Comparison of ENCODE assay signal across 9 cellular contexts in genomic region chr19:12778020-12778904, GRCh38. TPM values are rescaled to one million over a fixed set of nuclear protein-coding genes. Genes with fewer than 3 reads are reported as not detected.
A peak's percentile ranks its signal among the peaks of the same experiment; 100 is the strongest.
DNase-seq lines count a peak whose midpoint lies in the region; ATAC-seq and TF ChIP-seq lines count a peak whose summit lies in the region.
"Had no signal": no experiment of that assay in that cellular context is flagged by ENCODE, and none has a peak within 500 bp of the region (broad histone marks: within the 10 kb centered on the region; RNA-seq: fewer than 3 reads in every experiment).

No MANE protein-coding gene starts in this region.

- intact Hi-C loops in prostate gland (cut with DNase I), result no loop called here

- peak; percentile 39 for TF ChIP-seq POLR2A in prostate gland (IDR thresholded peaks at IDR 0.05)

- CTCF ChIA-PET in CD8-positive, alpha-beta memory T cell (lab: Charles Lee), result interaction anchor here (0.9 to 16.3 kb wide), 8 partner anchors 9 to 106 kb away, joined by 3 to 483 read pairs (median 16); partner anchors contain the start of genes JUNB, PRDX2, RNASEH2A and THSD8
- CTCF ChIA-PET in HEK293 (lab: Yijun Ruan, JAX), result interaction anchor here (0.6 to 11.4 kb wide), 17 partner anchors 10 to 243 kb away, joined by 3 to 234 read pairs (median 4); partner anchors contain the start of genes GET3, JUNB, PRDX2 and THSD8

- H3K27ac Mint-ChIP-seq in CD8-positive, alpha-beta memory T cell, result peak overlapping the region; percentile 78 to 98 (median 94)

- peaks cover 0 to 2% of the 10 kb centered on the region in 2 donors for H3K27me3 Mint-ChIP-seq in CD8-positive, alpha-beta memory T cell

- H3K4me1 Mint-ChIP-seq in CD8-positive, alpha-beta memory T cell, result peaks cover 27 to 51% (median 30%) of the 10 kb centered on the region in 3 donors

- TF ChIP-seq CTCF in HEK293 (tag by site-specific recombination; IDR thresholded peaks at IDR 0.05) (no peak), right atrium auricular region (IDR thresholded peaks at IDR 0.05) (no peak), prostate gland (IDR thresholded peaks at IDR 0.05) (peak in 1 of 4 experiments; percentile 21)

- no peaks in the 10 kb centered on the region for H3K36me3 ChIP-seq in CD8-positive, alpha-beta memory T cell (ENCODE audit: insufficient read depth, low read length)
- no peaks in the 10 kb centered on the region for H3K36me3 ChIP-seq in HEK293 (ENCODE audit: control insufficient read depth in 2 of 2, insufficient read depth in 1 of 2, low read length in 2 of 2)
- no peaks in the 10 kb centered on the region for H3K36me3 ChIP-seq in right atrium auricular region
- H3K36me3 ChIP-seq in prostate gland, result no peaks in the 10 kb centered on the region

- H3K4me3 Mint-ChIP-seq in CD8-positive, alpha-beta memory T cell, result peak overlapping the region; percentile 81 to 94 (median 85)

- no peak for ATAC-seq in GM21360 (IDR thresholded peaks at IDR 0.05; ENCODE audit: unreplicated experiment)

- POLR2A ChIA-PET in CD8-positive, alpha-beta memory T cell (lab: Charles Lee), result interaction anchor here (0.6 to 3.6 kb wide), 5 partner anchors 11 to 165 kb away, joined by 3 to 167 read pairs (median 5); partner anchors contain the start of gene JUNB
- POLR2A ChIA-PET in HEK293 (lab: Yijun Ruan, JAX), result interaction anchor here (0.8 to 3.3 kb wide), 4 partner anchors 14 to 21 kb away, joined by 3 to 42 read pairs (median 8); partner anchors contain the start of gene JUNB

- WGBS in prostate gland, result 1% methylated on average over 39 of the region's 44 CpGs

- DNase-seq in CD8-positive, alpha-beta memory T cell, result peak in 3 of 5 donors; percentile 32 to 65 (median 56)
- DNase-seq in OCI-M1 (lab: John Stamatoyannopoulos, UW), result peak; percentile 58
- DNase-seq in anterior cingulate cortex (lab: John Stamatoyannopoulos, UW), result peak in 53 of 58 donors; percentile 13 to 81 (median 49)
- peak; percentile 81 for DNase-seq in right atrium auricular region (ENCODE audit: low spot score)
- peak; percentile 79 for DNase-seq in prostate gland (ENCODE audit: low spot score)
- no peak for DNase-seq in cortex of kidney (lab: John Stamatoyannopoulos, UW)

- H3K27ac ChIP-seq in CD8-positive, alpha-beta memory T cell (ENCODE audit: low read depth, low read length), result peak overlapping the region; percentile 61
- H3K27ac ChIP-seq in HEK293 (ENCODE audit: extremely low read depth, low read depth, low read length), result peak overlapping the region; percentile 12; the same call in 1 of the 2 replicates
- H3K27ac ChIP-seq in right atrium auricular region, result peak overlapping the region; percentile 91 to 93
- peak overlapping the region; percentile 92 to 93 for H3K27ac ChIP-seq in prostate gland

- H3K27me3 ChIP-seq in CD8-positive, alpha-beta memory T cell (ENCODE audit: insufficient read depth, low read length, poor library complexity, severe bottlenecking), result no peaks in the 10 kb centered on the region
- H3K27me3 ChIP-seq in right atrium auricular region (no peaks in the 10 kb centered on the region), prostate gland (replicated peaks; ENCODE audit: insufficient read depth) (no peaks in the 10 kb centered on the region)

- no peaks in the 10 kb centered on the region for H3K9me3 ChIP-seq in CD8-positive, alpha-beta memory T cell (ENCODE audit: low read length)
- H3K9me3 ChIP-seq in HEK293 (ENCODE audit: control insufficient read depth, insufficient read depth, low read depth, low read length), result no peaks in the 10 kb centered on the region
- H3K9me3 ChIP-seq in right atrium auricular region, result no peaks in the 10 kb centered on the region
- no peaks in the 10 kb centered on the region for H3K9me3 ChIP-seq in prostate gland

- H3K4me1 ChIP-seq in CD8-positive, alpha-beta memory T cell (ENCODE audit: insufficient read depth, low read length), result peaks cover 46% of the 10 kb centered on the region
- H3K4me1 ChIP-seq in HEK293 (ENCODE audit: control insufficient read depth, insufficient read depth, low read length) (peaks cover 6% of the 10 kb centered on the region; the same call in 1 of the 2 replicates), right atrium auricular region (peaks cover 0 to 46% of the 10 kb centered on the region in 2 donors), prostate gland (replicated peaks) (peaks cover 9% of the 10 kb centered on the region)

- H3K4me3 ChIP-seq in CD8-positive, alpha-beta memory T cell (ENCODE audit: low read length), result peak overlapping the region; percentile 92
- H3K4me3 ChIP-seq in HEK293 (ENCODE audit: low read depth, low read length), result peak overlapping the region; percentile 39
- H3K4me3 ChIP-seq in right atrium auricular region, result peak overlapping the region; percentile 52 to 67
- peak overlapping the region; percentile 45 to 49 for H3K4me3 ChIP-seq in prostate gland

- no peaks in the 10 kb centered on the region for H3K9me3 Mint-ChIP-seq in CD8-positive, alpha-beta memory T cell

- peaks cover 0 to 1% (median 0%) of the 10 kb centered on the region in 3 donors for H3K36me3 Mint-ChIP-seq in CD8-positive, alpha-beta memory T cell

TF ChIP-seq in HEK293, 187 proteins besides CTCF, POLR2A, EP300 and RAD21 (continues in another document):
- TF ChIP-seq, protein P1, sequence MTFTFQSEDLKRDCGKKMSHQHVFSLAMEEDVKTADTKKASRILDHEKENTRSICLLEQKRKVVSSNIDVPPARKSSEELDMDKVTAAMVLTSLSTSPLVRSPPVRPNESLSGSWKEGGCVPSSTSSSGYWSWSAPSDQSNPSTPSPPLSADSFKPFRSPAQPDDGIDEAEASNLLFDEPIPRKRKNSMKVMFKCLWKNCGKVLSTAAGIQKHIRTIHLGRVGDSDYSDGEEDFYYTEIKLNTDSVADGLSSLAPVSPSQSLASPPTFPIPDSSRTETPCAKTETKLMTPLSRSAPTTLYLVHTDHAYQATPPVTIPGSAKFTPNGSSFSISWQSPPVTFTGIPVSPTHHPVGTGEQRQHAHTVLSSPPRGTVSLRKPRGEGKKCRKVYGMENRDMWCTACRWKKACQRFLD (tag by site-specific recombination; IDR thresholded peaks at IDR 0.05), result no peak
- TF ChIP-seq ZFHX2 (tag by site-specific recombination; conservative IDR thresholded peaks at IDR 0.05), result peak; percentile 60
- peak; percentile 75 for TF ChIP-seq SP3 (tag by site-specific recombination; IDR thresholded peaks at IDR 0.05)
- no peak for TF ChIP-seq ZNF184 (tag by site-specific recombination; IDR thresholded peaks at IDR 0.05)
- no peak for TF ChIP-seq WT1 (tag by site-specific recombination; IDR thresholded peaks at IDR 0.05)
- TF ChIP-seq HOXC10 (CRISPR knock-in tag; IDR thresholded peaks at IDR 0.05), result no peak
- TF ChIP-seq ZNF202 (tag by site-specific recombination; IDR thresholded peaks at IDR 0.05; ENCODE audit: borderline replicate concordance), result no peak
- TF ChIP-seq ZNF621 (tag by site-specific recombination; IDR thresholded peaks at IDR 0.05), result no peak
- TF ChIP-seq, protein P2, sequence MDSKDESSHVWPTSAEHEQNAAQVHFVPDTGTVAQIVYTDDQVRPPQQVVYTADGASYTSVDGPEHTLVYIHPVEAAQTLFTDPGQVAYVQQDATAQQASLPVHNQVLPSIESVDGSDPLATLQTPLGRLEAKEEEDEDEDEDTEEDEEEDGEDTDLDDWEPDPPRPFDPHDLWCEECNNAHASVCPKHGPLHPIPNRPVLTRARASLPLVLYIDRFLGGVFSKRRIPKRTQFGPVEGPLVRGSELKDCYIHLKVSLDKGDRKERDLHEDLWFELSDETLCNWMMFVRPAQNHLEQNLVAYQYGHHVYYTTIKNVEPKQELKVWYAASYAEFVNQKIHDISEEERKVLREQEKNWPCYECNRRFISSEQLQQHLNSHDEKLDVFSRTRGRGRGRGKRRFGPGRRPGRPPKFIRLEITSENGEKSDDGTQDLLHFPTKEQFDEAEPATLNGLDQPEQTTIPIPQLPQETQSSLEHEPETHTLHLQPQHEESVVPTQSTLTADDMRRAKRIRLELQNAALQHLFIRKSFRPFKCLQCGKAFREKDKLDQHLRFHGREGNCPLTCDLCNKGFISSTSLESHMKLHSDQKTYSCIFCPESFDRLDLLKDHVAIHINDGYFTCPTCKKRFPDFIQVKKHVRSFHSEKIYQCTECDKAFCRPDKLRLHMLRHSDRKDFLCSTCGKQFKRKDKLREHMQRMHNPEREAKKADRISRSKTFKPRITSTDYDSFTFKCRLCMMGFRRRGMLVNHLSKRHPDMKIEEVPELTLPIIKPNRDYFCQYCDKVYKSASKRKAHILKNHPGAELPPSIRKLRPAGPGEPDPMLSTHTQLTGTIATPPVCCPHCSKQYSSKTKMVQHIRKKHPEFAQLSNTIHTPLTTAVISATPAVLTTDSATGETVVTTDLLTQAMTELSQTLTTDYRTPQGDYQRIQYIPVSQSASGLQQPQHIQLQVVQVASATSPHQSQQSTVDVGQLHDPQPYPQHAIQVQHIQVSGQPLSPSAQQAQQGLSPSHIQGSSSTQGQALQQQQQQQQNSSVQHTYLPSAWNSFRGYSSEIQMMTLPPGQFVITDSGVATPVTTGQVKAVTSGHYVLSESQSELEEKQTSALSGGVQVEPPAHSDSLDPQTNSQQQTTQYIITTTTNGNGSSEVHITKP (tag by site-specific recombination; IDR thresholded peaks at IDR 0.05), result peak; percentile 98
- no peak for TF ChIP-seq PRDM1 (tag by site-specific recombination; IDR thresholded peaks at IDR 0.05)

RNA-seq across cellular contexts. Expression of gene HOOK2, which starts 2.9 kb away (rescaled TPM):
- total RNA-seq in CD8-positive, alpha-beta memory T cell, result 10 to 100 TPM in 1 of 2 experiments, 1 to 10 TPM in 1; 9.8 to 11.4 TPM
- polyA plus RNA-seq in CD8-positive, alpha-beta memory T cell, result 2.9 TPM
- total RNA-seq in right atrium auricular region, result 10 to 100 TPM; 11.4 to 12.2 TPM
- total RNA-seq in prostate gland, result 100 to 1,000 TPM in 1 of 2 donors, 10 to 100 TPM in 1; 49.6 to 126 TPM

RNA-seq across cellular contexts. Expression of gene JUNB, which starts 13.0 kb away (rescaled TPM):
- total RNA-seq in CD8-positive, alpha-beta memory T cell, result 100 to 1,000 TPM; 249 to 259 TPM
- polyA plus RNA-seq in CD8-positive, alpha-beta memory T cell, result 1,529 TPM
- total RNA-seq in right atrium auricular region, result 100 to 1,000 TPM; 321 to 506 TPM
- 100 to 1,000 TPM; 173 to 290 TPM for total RNA-seq in prostate gland

RNA-seq across cellular contexts. Expression of gene PRDX2, which starts 23.3 kb away (rescaled TPM):
- total RNA-seq in CD8-positive, alpha-beta memory T cell, result 100 to 1,000 TPM; 183 to 184 TPM
- polyA plus RNA-seq in CD8-positive, alpha-beta memory T cell, result 257 TPM
- 100 to 1,000 TPM; 702 to 859 TPM for total RNA-seq in right atrium auricular region
- total RNA-seq in prostate gland, result 100 to 1,000 TPM; 256 to 548 TPM

RNA-seq across cellular contexts. Expression of gene THSD8, which starts 23.6 kb away (rescaled TPM):
- 10 to 100 TPM; 24.6 to 31.0 TPM for total RNA-seq in CD8-positive, alpha-beta memory T cell
- not detected for polyA plus RNA-seq in CD8-positive, alpha-beta memory T cell
- total RNA-seq in right atrium auricular region (not detected), prostate gland (under 1 TPM in 1 of 2 donors, not detected in 1; 0.91 TPM)

RNA-seq across cellular contexts. Expression of gene BEST2, which starts 26.7 kb away (rescaled TPM):
- total RNA-seq in CD8-positive, alpha-beta memory T cell, result not detected
- polyA plus RNA-seq in CD8-positive, alpha-beta memory T cell, result not detected
- total RNA-seq in right atrium auricular region, result not detected
- total RNA-seq in prostate gland, result under 1 TPM in 1 of 2 donors, not detected in 1; 0.91 TPM
- total RNA-seq: T-helper 2 cell treated with Interferon-gamma antibody and Interleukin-4, amounts not matched to agents 100 ng/mL and 5 ng/mL, for 36 hours had no signal

Comparison
In these comparisons a context has a peak if more than half of its experiments do, and no peak if none do; other contexts are left out.
1. H3K27ac ChIP-seq: peak in every context shown above with its lines; median percentile 92 in prostate gland; 92 in right atrium auricular region; 61 in CD8-positive, alpha-beta memory T cell; 12 in HEK293.
2. H3K4me3 ChIP-seq: peak in every context shown above with its lines; median percentile 92 in CD8-positive, alpha-beta memory T cell; 60 in right atrium auricular region; 47 in prostate gland; 39 in HEK293.